In the genomic region with DNA sequence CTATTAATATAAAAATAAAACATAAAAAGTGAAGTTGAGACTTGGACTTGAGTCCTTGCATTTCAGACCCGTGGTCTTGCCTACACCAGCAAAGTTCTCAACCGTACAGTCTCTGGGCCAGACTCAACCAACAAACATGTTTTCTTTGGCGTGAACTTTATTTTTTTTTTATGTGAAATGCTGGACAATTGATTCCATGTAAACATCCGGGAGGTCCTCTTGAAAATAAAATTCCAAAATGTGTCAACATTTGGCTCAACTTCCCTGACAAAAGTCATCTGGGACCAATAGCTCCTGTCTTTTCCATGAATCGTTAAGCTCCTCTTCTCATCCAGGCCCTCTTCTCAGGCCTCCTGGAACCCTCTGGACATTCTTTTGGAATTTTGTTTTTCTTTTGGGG, we compare ENCODE assay signal across 13 cellular contexts. TPM values are rescaled to one million over a fixed set of nuclear protein-coding genes. Genes with fewer than 3 reads are reported as not detected.
DNase-seq lines count a peak whose midpoint lies in the region; ATAC-seq and TF ChIP-seq lines count a peak whose summit lies in the region.
"Had no signal": no experiment of that assay in that cellular context is flagged by ENCODE, and none has a peak within 500 bp of the region (broad histone marks: within the 10 kb centered on the region; RNA-seq: fewer than 3 reads in every experiment).

No MANE protein-coding gene starts in this region.

- peak overlapping the region; percentile 89 for H3K27ac ChIP-seq in subcutaneous abdominal adipose tissue (ENCODE audit: low read depth, low read length)
- H3K27ac ChIP-seq: thoracic aorta had no signal

- H3K36me3 ChIP-seq in subcutaneous abdominal adipose tissue (ENCODE audit: control insufficient read depth in 5 of 5, insufficient read depth in 5 of 5, low read length in 5 of 5) = peaks cover 0 to 12% (median 5%) of the 10 kb centered on the region in 5 donors

- CTCF ChIA-PET in activated CD8-positive, alpha-beta T cell treated with anti-CD3 and anti-CD28 coated beads, Interleukin-2, amount 10 ng/mL, durations not matched to agents 7 days and 5 days (lab: Charles Lee) = interaction anchor here (1.1 to 8.6 kb wide), 2 partner anchors 15 to 21 kb away, joined by 3 to 114 read pairs; a partner anchor contains a TSS
- CTCF ChIA-PET in activated CD8-positive, alpha-beta T cell treated with anti-CD3 and anti-CD28 coated beads for 36 hours (lab: Charles Lee) = interaction anchor here (1.3 to 2.5 kb wide), 3 partner anchors 14 to 21 kb away, joined by 4 to 15 read pairs (median 6); no protein-coding TSS in a partner anchor

- H3K36me3 Mint-ChIP-seq in activated CD8-positive, alpha-beta T cell treated with anti-CD3 and anti-CD28 coated beads, Interleukin-2, amount 10 ng/mL, durations not matched to agents 7 days and 5 days (ENCODE audit: low read depth) = peaks cover 22% of the 10 kb centered on the region
- peaks cover 23% of the 10 kb centered on the region for H3K36me3 Mint-ChIP-seq in activated CD8-positive, alpha-beta T cell treated with anti-CD3 and anti-CD28 coated beads for 36 hours (ENCODE audit: low read depth)
- peaks cover 8% of the 10 kb centered on the region for H3K36me3 Mint-ChIP-seq in activated T-helper 1 cell treated with anti-CD3 and anti-CD28 coated beads, Interleukin-12 subunit alpha, Interleukin-12 subunit beta, Interleukin-2, Interleukin-4 antibody, amounts not matched to agents 30 ng/mL and 10 ng/mL and 1 ng/mL, durations not matched to agents 14 hours and 24 hours and 36 hours (ENCODE audit: low read depth)

- no peaks in the 10 kb centered on the region for H3K27me3 ChIP-seq in subcutaneous abdominal adipose tissue (ENCODE audit: control insufficient read depth in 5 of 5, insufficient read depth in 4 of 5, low read length in 5 of 5)

- POLR2A ChIA-PET in activated CD8-positive, alpha-beta T cell treated with anti-CD3 and anti-CD28 coated beads, Interleukin-2, amount 10 ng/mL, durations not matched to agents 7 days and 5 days (lab: Charles Lee) = interaction anchor here (1.0 kb wide), 1 partner anchor 14 kb away, joined by 3 read pairs; no protein-coding TSS in a partner anchor
- POLR2A ChIA-PET in activated CD8-positive, alpha-beta T cell treated with anti-CD3 and anti-CD28 coated beads for 36 hours (lab: Charles Lee) = interaction anchor here (0.9 to 3.5 kb wide), 3 partner anchors 18 to 33 kb away, joined by 3 to 15 read pairs (median 5); a partner anchor contains a TSS

- H3K9me3 ChIP-seq in subcutaneous abdominal adipose tissue (ENCODE audit: control insufficient read depth in 5 of 5, low read length in 5 of 5) = no peaks in the 10 kb centered on the region
- H3K9me3 ChIP-seq: thoracic aorta had no signal

- intact Hi-C loops in activated CD8-positive, alpha-beta T cell treated with anti-CD3 and anti-CD28 coated beads for 36 hours (cut with micrococcal nuclease) = no loop called here
- intact Hi-C loops in activated T-helper 1 cell treated with anti-CD3 and anti-CD28 coated beads, Interleukin-12 subunit alpha, Interleukin-12 subunit beta, Interleukin-2, Interleukin-4 antibody, amounts not matched to agents 30 ng/mL and 10 ng/mL and 1 ng/mL, durations not matched to agents 14 hours and 24 hours and 36 hours (cut with micrococcal nuclease) = loop anchor here (10.0 kb wide), 1 partner anchor 581 kb away; a partner anchor contains a TSS

- no peaks in the 10 kb centered on the region for H3K9me3 Mint-ChIP-seq in activated CD8-positive, alpha-beta T cell treated with anti-CD3 and anti-CD28 coated beads, Interleukin-2, amount 10 ng/mL, durations not matched to agents 7 days and 5 days (ENCODE audit: insufficient read depth)
- H3K9me3 Mint-ChIP-seq in activated CD8-positive, alpha-beta T cell treated with anti-CD3 and anti-CD28 coated beads for 36 hours = no peaks in the 10 kb centered on the region
- no peaks in the 10 kb centered on the region for H3K9me3 Mint-ChIP-seq in activated T-helper 1 cell treated with anti-CD3 and anti-CD28 coated beads, Interleukin-12 subunit alpha, Interleukin-12 subunit beta, Interleukin-2, Interleukin-4 antibody, amounts not matched to agents 30 ng/mL and 10 ng/mL and 1 ng/mL, durations not matched to agents 14 hours and 24 hours and 36 hours

- peak overlapping the region in 2 of 5 donors; percentile 30 to 56 for H3K9ac ChIP-seq in subcutaneous abdominal adipose tissue (ENCODE audit: low read length in 5 of 5)

- no peak for TF ChIP-seq CTCF in activated CD8-positive, alpha-beta T cell treated with anti-CD3 and anti-CD28 coated beads for 36 hours (IDR thresholded peaks at IDR 0.05)

- no peak for DNase-seq in activated CD8-positive, alpha-beta T cell treated with anti-CD3 and anti-CD28 coated beads, Interleukin-2, amount 10 ng/mL, durations not matched to agents 7 days and 5 days
- DNase-seq in activated CD8-positive, alpha-beta T cell treated with anti-CD3 and anti-CD28 coated beads for 36 hours = no peak
- DNase-seq in activated T-helper 1 cell treated with anti-CD3 and anti-CD28 coated beads, Interleukin-12 subunit alpha, Interleukin-12 subunit beta, Interleukin-2, Interleukin-4 antibody, amounts not matched to agents 30 ng/mL and 10 ng/mL and 1 ng/mL, durations not matched to agents 14 hours and 24 hours and 36 hours (ENCODE audit: low spot score) = no peak
- DNase-seq in left kidney (ENCODE audit: low read depth, low spot score) (peak; percentile 53), HCEC 1CT (no peak), RPMI8226 (no peak)
- DNase-seq: ACHN, MM.1S, NCI-H2107 had no signal

- H3K4me3 Mint-ChIP-seq in activated CD8-positive, alpha-beta T cell treated with anti-CD3 and anti-CD28 coated beads, Interleukin-2, amount 10 ng/mL, durations not matched to agents 7 days and 5 days = no peak overlapping the region
- no peak overlapping the region for H3K4me3 Mint-ChIP-seq in activated CD8-positive, alpha-beta T cell treated with anti-CD3 and anti-CD28 coated beads for 36 hours
- peak overlapping the region; percentile 7 for H3K4me3 Mint-ChIP-seq in activated T-helper 1 cell treated with anti-CD3 and anti-CD28 coated beads, Interleukin-12 subunit alpha, Interleukin-12 subunit beta, Interleukin-2, Interleukin-4 antibody, amounts not matched to agents 30 ng/mL and 10 ng/mL and 1 ng/mL, durations not matched to agents 14 hours and 24 hours and 36 hours

- no peak for ATAC-seq in activated CD8-positive, alpha-beta T cell treated with anti-CD3 and anti-CD28 coated beads, Interleukin-2, amount 10 ng/mL, durations not matched to agents 7 days and 5 days
- ATAC-seq in activated CD8-positive, alpha-beta T cell treated with anti-CD3 and anti-CD28 coated beads for 36 hours = no peak
- no peak for ATAC-seq in GM21737 (IDR thresholded peaks at IDR 0.05; ENCODE audit: unreplicated experiment)

- no peaks in the 10 kb centered on the region for H3K27me3 Mint-ChIP-seq in activated CD8-positive, alpha-beta T cell treated with anti-CD3 and anti-CD28 coated beads, Interleukin-2, amount 10 ng/mL, durations not matched to agents 7 days and 5 days (ENCODE audit: low read depth)
- H3K27me3 Mint-ChIP-seq in activated CD8-positive, alpha-beta T cell treated with anti-CD3 and anti-CD28 coated beads for 36 hours = no peaks in the 10 kb centered on the region
- H3K27me3 Mint-ChIP-seq in activated T-helper 1 cell treated with anti-CD3 and anti-CD28 coated beads, Interleukin-12 subunit alpha, Interleukin-12 subunit beta, Interleukin-2, Interleukin-4 antibody, amounts not matched to agents 30 ng/mL and 10 ng/mL and 1 ng/mL, durations not matched to agents 14 hours and 24 hours and 36 hours (ENCODE audit: insufficient read depth) = no peaks in the 10 kb centered on the region

- peak overlapping the region; percentile 10 for H3K27ac Mint-ChIP-seq in activated CD8-positive, alpha-beta T cell treated with anti-CD3 and anti-CD28 coated beads, Interleukin-2, amount 10 ng/mL, durations not matched to agents 7 days and 5 days
- H3K27ac Mint-ChIP-seq in activated CD8-positive, alpha-beta T cell treated with anti-CD3 and anti-CD28 coated beads for 36 hours = no peak overlapping the region
- no peak overlapping the region for H3K27ac Mint-ChIP-seq in activated T-helper 1 cell treated with anti-CD3 and anti-CD28 coated beads, Interleukin-12 subunit alpha, Interleukin-12 subunit beta, Interleukin-2, Interleukin-4 antibody, amounts not matched to agents 30 ng/mL and 10 ng/mL and 1 ng/mL, durations not matched to agents 14 hours and 24 hours and 36 hours

- peaks cover 28% of the 10 kb centered on the region for H3K4me1 Mint-ChIP-seq in activated CD8-positive, alpha-beta T cell treated with anti-CD3 and anti-CD28 coated beads, Interleukin-2, amount 10 ng/mL, durations not matched to agents 7 days and 5 days (ENCODE audit: low read depth)
- peaks cover 28% of the 10 kb centered on the region for H3K4me1 Mint-ChIP-seq in activated CD8-positive, alpha-beta T cell treated with anti-CD3 and anti-CD28 coated beads for 36 hours (ENCODE audit: low read depth)
- peaks cover 35% of the 10 kb centered on the region for H3K4me1 Mint-ChIP-seq in activated T-helper 1 cell treated with anti-CD3 and anti-CD28 coated beads, Interleukin-12 subunit alpha, Interleukin-12 subunit beta, Interleukin-2, Interleukin-4 antibody, amounts not matched to agents 30 ng/mL and 10 ng/mL and 1 ng/mL, durations not matched to agents 14 hours and 24 hours and 36 hours (ENCODE audit: low read depth)

- peaks cover 10 to 63% (median 48%) of the 10 kb centered on the region in 5 donors for H3K4me1 ChIP-seq in subcutaneous abdominal adipose tissue (ENCODE audit: control insufficient read depth in 5 of 5, insufficient read depth in 5 of 5, low read length in 5 of 5)

- H3K4me3 ChIP-seq in subcutaneous abdominal adipose tissue (ENCODE audit: low read depth in 1 of 5, low read length in 5 of 5) = no peak overlapping the region
- H3K4me3 ChIP-seq: thoracic aorta had no signal

RNA-seq across cellular contexts. Expression of a gene that starts 2.7 kb away (rescaled TPM):
- total RNA-seq in activated CD8-positive, alpha-beta T cell treated with anti-CD3 and anti-CD28 coated beads, Interleukin-2, amount 10 ng/mL, durations not matched to agents 7 days and 5 days = 10 to 100 TPM; 36.6 to 37.5 TPM
- 10 to 100 TPM; 24.6 to 24.8 TPM for total RNA-seq in activated CD8-positive, alpha-beta T cell treated with anti-CD3 and anti-CD28 coated beads for 36 hours
- 23.1 and 24.5 TPM in 2 replicates for total RNA-seq in activated T-helper 1 cell treated with anti-CD3 and anti-CD28 coated beads, Interleukin-12 subunit alpha, Interleukin-12 subunit beta, Interleukin-2, Interleukin-4 antibody, amounts not matched to agents 30 ng/mL and 10 ng/mL and 1 ng/mL, durations not matched to agents 14 hours and 24 hours and 36 hours

RNA-seq across cellular contexts. Expression of a gene that starts 4.1 kb away (rescaled TPM):
- 100 to 1,000 TPM; 128 to 129 TPM for total RNA-seq in activated CD8-positive, alpha-beta T cell treated with anti-CD3 and anti-CD28 coated beads, Interleukin-2, amount 10 ng/mL, durations not matched to agents 7 days and 5 days
- total RNA-seq in activated CD8-positive, alpha-beta T cell treated with anti-CD3 and anti-CD28 coated beads for 36 hours = 100 to 1,000 TPM; 124 to 126 TPM
- 124 and 126 TPM in 2 replicates for total RNA-seq in activated T-helper 1 cell treated with anti-CD3 and anti-CD28 coated beads, Interleukin-12 subunit alpha, Interleukin-12 subunit beta, Interleukin-2, Interleukin-4 antibody, amounts not matched to agents 30 ng/mL and 10 ng/mL and 1 ng/mL, durations not matched to agents 14 hours and 24 hours and 36 hours

RNA-seq across cellular contexts. Expression of a gene that starts 14.4 kb away (rescaled TPM):
- under 1 TPM in 1 of 2 experiments, not detected in 1; 0.16 TPM for total RNA-seq in activated CD8-positive, alpha-beta T cell treated with anti-CD3 and anti-CD28 coated beads, Interleukin-2, amount 10 ng/mL, durations not matched to agents 7 days and 5 days
- total RNA-seq in activated CD8-positive, alpha-beta T cell treated with anti-CD3 and anti-CD28 coated beads for 36 hours = under 1 TPM in 1 of 2 experiments, not detected in 1; 0.23 TPM
- 0.16 TPM in 1 of 2 replicates, not detected in the other for total RNA-seq in activated T-helper 1 cell treated with anti-CD3 and anti-CD28 coated beads, Interleukin-12 subunit alpha, Interleukin-12 subunit beta, Interleukin-2, Interleukin-4 antibody, amounts not matched to agents 30 ng/mL and 10 ng/mL and 1 ng/mL, durations not matched to agents 14 hours and 24 hours and 36 hours

RNA-seq across cellular contexts. Expression of a gene that starts 18.3 kb away (rescaled TPM):
- total RNA-seq in activated CD8-positive, alpha-beta T cell treated with anti-CD3 and anti-CD28 coated beads, Interleukin-2, amount 10 ng/mL, durations not matched to agents 7 days and 5 days = 100 to 1,000 TPM; 280 to 297 TPM
- 10 to 100 TPM; 57.7 to 61.2 TPM for total RNA-seq in activated CD8-positive, alpha-beta T cell treated with anti-CD3 and anti-CD28 coated beads for 36 hours
- 58.4 and 65.4 TPM in 2 replicates for total RNA-seq in activated T-helper 1 cell treated with anti-CD3 and anti-CD28 coated beads, Interleukin-12 subunit alpha, Interleukin-12 subunit beta, Interleukin-2, Interleukin-4 antibody, amounts not matched to agents 30 ng/mL and 10 ng/mL and 1 ng/mL, durations not matched to agents 14 hours and 24 hours and 36 hours

RNA-seq across cellular contexts. Expression of a gene that starts 30.5 kb away (rescaled TPM):
- not detected for total RNA-seq in activated CD8-positive, alpha-beta T cell treated with anti-CD3 and anti-CD28 coated beads, Interleukin-2, amount 10 ng/mL, durations not matched to agents 7 days and 5 days
- total RNA-seq in activated CD8-positive, alpha-beta T cell treated with anti-CD3 and anti-CD28 coated beads for 36 hours = not detected
- not detected in 2 replicates for total RNA-seq in activated T-helper 1 cell treated with anti-CD3 and anti-CD28 coated beads, Interleukin-12 subunit alpha, Interleukin-12 subunit beta, Interleukin-2, Interleukin-4 antibody, amounts not matched to agents 30 ng/mL and 10 ng/mL and 1 ng/mL, durations not matched to agents 14 hours and 24 hours and 36 hours
- total RNA-seq: liver, thoracic aorta had no signal
